ENCODE assay signal across 3 cellular contexts in genomic region chr19:3575260-3575741, GRCh38.
A peak's percentile ranks its signal among the peaks of the same experiment; 100 is the strongest.
TF ChIP-seq lines count a peak whose summit lies in the region.

No MANE protein-coding gene starts in this region.

TF ChIP-seq in SK-N-SH, 30 proteins besides CTCF, POLR2A, EP300 and RAD21 (continues in another document):
- TF ChIP-seq FOSL2 (IDR thresholded peaks at IDR 0.05; ENCODE audit: borderline replicate concordance, low read depth) = no peak
- TF ChIP-seq SIN3A (IDR thresholded peaks at IDR 0.05; ENCODE audit: borderline replicate concordance, low read depth, low read length) = no peak
- no peak for TF ChIP-seq CHD2 (IDR thresholded peaks at IDR 0.05; ENCODE audit: low read length, partially characterized antibody)
- no peak for TF ChIP-seq EZH2phosphoT487 (IDR thresholded peaks at IDR 0.05; ENCODE audit: borderline replicate concordance, low read depth)
- no peak for TF ChIP-seq USF1 (IDR thresholded peaks at IDR 0.05; ENCODE audit: borderline replicate concordance, low read depth)
- TF ChIP-seq IRF3 (IDR thresholded peaks at IDR 0.05; ENCODE audit: low read depth, low read length) = no peak
- no peak for TF ChIP-seq REST (IDR thresholded peaks at IDR 0.05; ENCODE audit: low read depth, low read length)
- TF ChIP-seq MXI1 (IDR thresholded peaks at IDR 0.05; ENCODE audit: low read depth, low read length) = no peak
- no peak for TF ChIP-seq PBX3 (IDR thresholded peaks at IDR 0.05)
- TF ChIP-seq FOXJ3 (CRISPR knock-in tag; IDR thresholded peaks at IDR 0.05) = no peak
- TF ChIP-seq MEF2A (IDR thresholded peaks at IDR 0.05; ENCODE audit: borderline replicate concordance, low read depth) = no peak
- no peak for TF ChIP-seq RCOR1 (IDR thresholded peaks at IDR 0.05; ENCODE audit: low read length)
- no peak for TF ChIP-seq RFX5 (IDR thresholded peaks at IDR 0.05; ENCODE audit: low read length)
- TF ChIP-seq GATA2 (CRISPR knock-in tag; IDR thresholded peaks at IDR 0.05) = no peak

TF ChIP-seq in SK-N-SH treated with all-trans-retinoic acid at 6 μM for 48 hours, 23 proteins besides CTCF, POLR2A, EP300 and RAD21:
- TF ChIP-seq TSHZ2 (CRISPR knock-in tag; IDR thresholded peaks at IDR 0.05) (no peak), ZNF8 (CRISPR knock-in tag; IDR thresholded peaks at IDR 0.05) (no peak), SNAI2 (CRISPR knock-in tag; IDR thresholded peaks at IDR 0.05) (no peak), ZNF565 (CRISPR knock-in tag; conservative IDR thresholded peaks at IDR 0.05; ENCODE audit: low read depth) (no peak), ESRRG (CRISPR knock-in tag; IDR thresholded peaks at IDR 0.05) (no peak), PPARA (CRISPR knock-in tag; IDR thresholded peaks at IDR 0.05; ENCODE audit: borderline replicate concordance) (no peak), RARB (CRISPR knock-in tag; IDR thresholded peaks at IDR 0.05) (no peak), ZNF70 (CRISPR knock-in tag; IDR thresholded peaks at IDR 0.05) (no peak), PATZ1 (CRISPR knock-in tag; IDR thresholded peaks at IDR 0.05; ENCODE audit: borderline replicate concordance) (no peak), ZFP3 (CRISPR knock-in tag; IDR thresholded peaks at IDR 0.05) (no peak)

TF ChIP-seq in K562, 482 proteins besides CTCF, POLR2A, EP300 and RAD21 (continues in another document):
- TF ChIP-seq E2F6 (IDR thresholded peaks at IDR 0.05; ENCODE audit: borderline replicate concordance in 1 of 2, extremely low read depth in 1 of 2, insufficient read depth in 1 of 2, insufficient read length in 1 of 2, low read depth in 1 of 2, low read length in 1 of 2, poor library complexity in 1 of 2, severe bottlenecking in 1 of 2) = no peak
- TF ChIP-seq ZNF212 (CRISPR knock-in tag; IDR thresholded peaks at IDR 0.05) = no peak
- TF ChIP-seq ETS1 (conservative IDR thresholded peaks at IDR 0.05; ENCODE audit: control insufficient read depth, low read depth, low read length) = no peak
- no peak for TF ChIP-seq SIN3B (IDR thresholded peaks at IDR 0.05; ENCODE audit: low read depth)
- no peak for TF ChIP-seq KLF16 (IDR thresholded peaks at IDR 0.05)
- TF ChIP-seq MCM5 (IDR thresholded peaks at IDR 0.05; ENCODE audit: low read depth) = no peak
- TF ChIP-seq OTX1 (CRISPR knock-in tag; IDR thresholded peaks at IDR 0.05) = no peak
- no peak for TF ChIP-seq HSF4 (CRISPR knock-in tag; IDR thresholded peaks at IDR 0.05; ENCODE audit: borderline replicate concordance)
- no peak for TF ChIP-seq ZNF121 (CRISPR knock-in tag; conservative IDR thresholded peaks at IDR 0.05)
- TF ChIP-seq DLX4 (CRISPR knock-in tag; IDR thresholded peaks at IDR 0.05) = no peak
- peak; percentile 93 for TF ChIP-seq BCOR (IDR thresholded peaks at IDR 0.05)
- no peak for TF ChIP-seq CHD7 (IDR thresholded peaks at IDR 0.05; ENCODE audit: low read depth, low read length)
- TF ChIP-seq STAG1 (CRISPR knock-in tag; IDR thresholded peaks at IDR 0.05; ENCODE audit: borderline replicate concordance) = peak; percentile 16; the same call in 1 of the 2 replicates
- TF ChIP-seq MIER1 (IDR thresholded peaks at IDR 0.05; ENCODE audit: low read depth) = no peak
- no peak for TF ChIP-seq ZNF780A (CRISPR knock-in tag; IDR thresholded peaks at IDR 0.05)
- 0 out of 2 replicates have a peak, but pooled peaks have one; percentile 28 for TF ChIP-seq SMC3 (conservative IDR thresholded peaks at IDR 0.05; ENCODE audit: insufficient read depth, low read depth, low read length)
- TF ChIP-seq HMG20B (CRISPR knock-in tag; IDR thresholded peaks at IDR 0.05) = no peak
- no peak for TF ChIP-seq ZNF134 (CRISPR knock-in tag; conservative IDR thresholded peaks at IDR 0.05)
- TF ChIP-seq RBM34 (IDR thresholded peaks at IDR 0.05; ENCODE audit: borderline replicate concordance, insufficient read depth, low read length) = no peak
- no peak for TF ChIP-seq ZNF766 (CRISPR knock-in tag; conservative IDR thresholded peaks at IDR 0.05)
- no peak for TF ChIP-seq SRSF3 (IDR thresholded peaks at IDR 0.05; ENCODE audit: insufficient read depth, low read length)
- no peak for TF ChIP-seq E4F1 (CRISPR knock-in tag; IDR thresholded peaks at IDR 0.05; ENCODE audit: borderline replicate concordance)
- no peak for TF ChIP-seq SLC30A9 (CRISPR knock-in tag; IDR thresholded peaks at IDR 0.05)
- TF ChIP-seq HDAC2 (IDR thresholded peaks at IDR 0.05) = peak; percentile 56; the same call in 1 of the 2 replicates
- no peak for TF ChIP-seq RNF2 (IDR thresholded peaks at IDR 0.05)
- no peak for TF ChIP-seq COPS2 (conservative IDR thresholded peaks at IDR 0.05)
- 0 out of 2 replicates have a peak, but pooled peaks have one; percentile 9 for TF ChIP-seq ARID1B (IDR thresholded peaks at IDR 0.05)
- no peak for TF ChIP-seq PRMT5 (CRISPR knock-in tag; IDR thresholded peaks at IDR 0.05)
- no peak for TF ChIP-seq ZC3H11A (IDR thresholded peaks at IDR 0.05; ENCODE audit: low read depth, low read length)
- TF ChIP-seq ZNF717 (CRISPR knock-in tag; IDR thresholded peaks at IDR 0.05) = no peak
- TF ChIP-seq UBTF (IDR thresholded peaks at IDR 0.05; ENCODE audit: borderline replicate concordance in 1 of 2, low read depth in 2 of 2, low read length in 2 of 2) = no peak
- TF ChIP-seq TCF7L2 (IDR thresholded peaks at IDR 0.05; ENCODE audit: low read depth, low read length) = no peak
- TF ChIP-seq FOXJ2 (tag; IDR thresholded peaks at IDR 0.05) = no peak
- TF ChIP-seq SRF (CRISPR knock-in tag; IDR thresholded peaks at IDR 0.05) = no peak
- TF ChIP-seq TFAM (CRISPR knock-in tag; conservative IDR thresholded peaks at IDR 0.05) = no peak
- no peak for TF ChIP-seq ZNF197 (CRISPR knock-in tag; IDR thresholded peaks at IDR 0.05; ENCODE audit: low read depth)
